ENCODE assay signal across 8 cellular contexts in the genomic region with DNA sequence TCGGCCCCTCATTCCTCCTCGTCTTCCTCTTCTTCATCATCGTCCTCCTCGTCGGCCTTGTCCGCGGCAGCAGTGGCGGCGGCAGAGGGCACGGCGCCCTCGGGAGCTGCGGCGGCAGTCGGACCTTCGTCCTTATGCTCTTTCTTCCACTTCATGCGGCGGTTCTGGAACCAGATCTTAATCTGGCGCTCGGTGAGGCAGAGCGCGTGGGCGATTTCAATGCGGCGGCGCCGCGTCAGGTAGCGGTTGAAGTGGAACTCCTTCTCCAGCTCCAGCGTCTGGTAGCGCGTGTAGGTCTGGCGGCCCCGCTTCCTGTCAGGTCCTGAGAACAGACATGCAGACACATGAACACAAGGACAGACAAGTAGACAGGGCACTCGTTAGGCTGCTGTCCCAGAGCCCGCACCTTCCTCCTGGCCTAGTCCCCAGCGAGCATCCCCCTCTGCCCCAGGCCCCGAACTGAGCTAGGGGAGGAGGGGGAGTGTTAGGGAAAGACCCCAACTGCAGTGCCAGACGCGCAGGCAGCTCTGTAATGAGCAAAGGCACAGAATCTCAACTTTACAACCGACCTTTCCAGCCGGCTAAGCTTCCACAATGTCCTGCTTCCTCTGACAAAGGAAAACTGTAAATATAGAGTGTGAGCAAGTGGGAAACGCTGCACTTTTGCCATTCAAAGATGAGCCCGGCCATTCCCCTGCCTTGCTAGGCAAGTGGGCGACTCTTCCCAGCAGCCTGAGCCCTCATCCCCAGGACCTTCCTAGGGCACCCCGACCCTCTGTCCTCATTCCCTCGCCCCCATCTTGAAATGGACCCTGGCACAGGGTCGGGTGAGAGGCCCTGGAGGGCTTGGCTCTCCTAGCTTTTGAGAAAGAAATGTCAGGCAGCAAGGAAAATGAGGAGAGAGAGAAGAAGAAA. TPM values are rescaled to one million over a fixed set of nuclear protein-coding genes. Genes with fewer than 3 reads are reported as not detected.
DNase-seq lines count a peak whose midpoint lies in the region; ATAC-seq and TF ChIP-seq lines count a peak whose summit lies in the region.

No MANE protein-coding gene starts in this region.

- peak overlapping the region; percentile 91 to 96 for H3K27ac ChIP-seq in breast epithelium

- H3K9me2 ChIP-seq in Loucy (replicated peaks; ENCODE audit: low read depth, low read length) = no peaks in the 10 kb centered on the region

- H3K9ac ChIP-seq in Loucy (ENCODE audit: low read depth, low read length, poor library complexity, severe bottlenecking) = peak overlapping the region; percentile 99

- ATAC-seq in GM19455 (IDR thresholded peaks at IDR 0.05; ENCODE audit: unreplicated experiment) = no peak

- H3K4me3 Mint-ChIP-seq in neural crest cell = peak overlapping the region; percentile 95

- H3K9me3 ChIP-seq in Loucy (ENCODE audit: insufficient read depth, low read depth, low read length) (no peaks in the 10 kb centered on the region), breast epithelium (no peaks in the 10 kb centered on the region)

- intact Hi-C loops in breast epithelium (cut with DNase I; ENCODE audit: low total_unique reads) = loop anchor here (10.0 kb wide), 1 partner anchor 950 kb away; the partner anchor contains the start of genes CBX3 and HNRNPA2B1

- H3K27me3 ChIP-seq in Loucy (ENCODE audit: insufficient read depth, low read length, poor library complexity, severe bottlenecking) (peaks cover 20% of the 10 kb centered on the region), breast epithelium (peaks cover 7 to 45% of the 10 kb centered on the region in 2 donors)

- H3K4me2 ChIP-seq in Loucy (ENCODE audit: low read depth, low read length, poor library complexity, severe bottlenecking) = peak overlapping the region; percentile 91

- peaks cover 20% of the 10 kb centered on the region for H4K20me1 ChIP-seq in Loucy (ENCODE audit: insufficient read depth, low read length, poor library complexity, severe bottlenecking)

- H3K4me1 ChIP-seq in Loucy (ENCODE audit: insufficient read depth, low read length, poor library complexity, severe bottlenecking) (peaks cover 29% of the 10 kb centered on the region), breast epithelium (peaks cover 5 to 9% of the 10 kb centered on the region in 2 donors)

- H3K27me3 Mint-ChIP-seq in neural crest cell (ENCODE audit: low read depth) = peaks cover 100% of the 10 kb centered on the region

- H3K36me3 ChIP-seq in Loucy (ENCODE audit: insufficient read depth, low read length) (peaks cover 7% of the 10 kb centered on the region; the same call in 1 of the 2 replicates), breast epithelium (no peaks in the 10 kb centered on the region)

- H3K9me3 Mint-ChIP-seq in neural crest cell = no peaks in the 10 kb centered on the region

- POLR2A ChIA-PET in AG04449 (lab: Yijun Ruan, JAX) = no interaction called here

- peaks cover 32% of the 10 kb centered on the region for H3K4me1 Mint-ChIP-seq in neural crest cell

- no peak for DNase-seq in AG04449 (ENCODE audit: low read depth, low spot score)
- DNase-seq in breast epithelium (ENCODE audit: low spot score in 2 of 2) = peak; percentile 47 to 51
- no peak for DNase-seq in neural crest cell (ENCODE audit: low read depth, low spot score)
- DNase-seq in NCI-H2107 treated with DMSO at 0.1 percent for 48 hours (lab: John Stamatoyannopoulos, UW; ENCODE audit: unreplicated experiment) = no peak
- DNase-seq in NCI-H69 (lab: John Stamatoyannopoulos, UW) = no peak
- no peak for DNase-seq in putamen (ENCODE audit: low spot score)

- peak overlapping the region; percentile 64 for H3K4me3 ChIP-seq in AG04449 (ENCODE audit: low read depth, low read length)
- peak overlapping the region; percentile 94 for H3K4me3 ChIP-seq in Loucy (ENCODE audit: low read length, poor library complexity, severe bottlenecking)
- H3K4me3 ChIP-seq in breast epithelium = peak overlapping the region; percentile 65 to 93 (median 67)

- no peak overlapping the region for H2AFZ ChIP-seq in Loucy (ENCODE audit: low read length)

- CTCF ChIA-PET in AG04449 (lab: Yijun Ruan, JAX) = interaction anchor here (0.8 to 4.9 kb wide), 3 partner anchors 13 to 785 kb away, joined by 3 to 38 read pairs (median 5); partner anchors contain the start of gene HOXA5

- H3K27ac Mint-ChIP-seq in neural crest cell (ENCODE audit: unreplicated experiment) = peak overlapping the region; percentile 92

- no peak for TF ChIP-seq CTCF in AG04449 (IDR thresholded peaks at IDR 0.05; ENCODE audit: insufficient read depth, low read length, missing control alignments)
- TF ChIP-seq CTCF in Loucy (conservative IDR thresholded peaks at IDR 0.05; ENCODE audit: low read length) = no peak
- no peak for TF ChIP-seq CTCF in breast epithelium (IDR thresholded peaks at IDR 0.05)
- no peak for TF ChIP-seq CTCF in neural crest cell (conservative IDR thresholded peaks at IDR 0.05)

- H3K36me3 Mint-ChIP-seq in neural crest cell (ENCODE audit: low read depth) = peaks cover 8% of the 10 kb centered on the region

- H3F3A ChIP-seq in Loucy (ENCODE audit: low read depth) = no peaks in the 10 kb centered on the region

- H3K79me2 ChIP-seq in Loucy (ENCODE audit: insufficient read depth, low read length) = peaks cover 100% of the 10 kb centered on the region

- TF ChIP-seq POLR2A in breast epithelium (IDR thresholded peaks at IDR 0.05) = no peak

RNA-seq across cellular contexts. Expression of gene HOXA7, which starts 1.3 kb away (rescaled TPM):
- total RNA-seq in breast epithelium (1 to 10 TPM; 4.6 to 8.8 (median 6.2) TPM), neural crest cell (7.1 and 8.8 TPM in 2 replicates)

RNA-seq across cellular contexts. Expression of gene HOXA3, which starts 2.8 kb away (rescaled TPM):
- total RNA-seq in breast epithelium (1 to 10 TPM; 4.5 to 6.4 (median 4.6) TPM), neural crest cell (10.6 and 11.3 TPM in 2 replicates)

RNA-seq across cellular contexts. Expression of gene HOXA6, which starts 7.6 kb away (rescaled TPM):
- total RNA-seq in breast epithelium (10 to 100 TPM in 1 of 3 donors, 1 to 10 TPM in 2; 7.9 to 16.0 (median 9.0) TPM), neural crest cell (1.6 and 2.0 TPM in 2 replicates)

RNA-seq across cellular contexts. Expression of gene HOXA9, which starts 10.2 kb away (rescaled TPM):
- total RNA-seq in breast epithelium (10 to 100 TPM in 1 of 3 donors, 1 to 10 TPM in 2; 7.5 to 18.4 (median 9.0) TPM), neural crest cell (9.0 and 10.0 TPM in 2 replicates)

RNA-seq across cellular contexts. Expression of gene HOXA5, which starts 11.7 kb away (rescaled TPM):
- 10 to 100 TPM; 11.5 to 48.7 (median 22.6) TPM for total RNA-seq in breast epithelium
- total RNA-seq in neural crest cell = 3.2 and 4.3 TPM in 2 replicates

Comparison
In these comparisons a context has a peak if more than half of its experiments do, and no peak if none do; other contexts are left out.
1. DNase-seq: peak in breast epithelium (2 of 2); none in AG04449 (single experiment), neural crest cell (single experiment), NCI-H2107 treated with DMSO at 0.1 percent for 48 hours (single experiment), NCI-H69 (single experiment) and putamen (single experiment).
2. Peak in every context shown above with its lines, with median percentiles within 50 percentile points of each other: H3K4me3 ChIP-seq.